8 cellular contexts compared by ENCODE assay signal in genomic region chr7:23273141-23273599, GRCh38. TPM values are rescaled to one million over a fixed set of nuclear protein-coding genes. Genes with fewer than 3 reads are reported as not detected.
A peak's percentile ranks its signal among the peaks of the same experiment; 100 is the strongest.
DNase-seq lines count a peak whose midpoint lies in the region; ATAC-seq and TF ChIP-seq lines count a peak whose summit lies in the region.

No MANE protein-coding gene starts in this region.

- H3K9me3 ChIP-seq in HEK293 (ENCODE audit: control insufficient read depth, insufficient read depth, low read depth, low read length) (no peaks in the 10 kb centered on the region), MG63 (no peaks in the 10 kb centered on the region), trophoblast cell (ENCODE audit: insufficient read depth, low read depth, low read length) (peaks cover 2% of the 10 kb centered on the region), upper lobe of right lung (no peaks in the 10 kb centered on the region)

- no peak overlapping the region for H3K23ac ChIP-seq in trophoblast cell (ENCODE audit: low read length)

- no peak overlapping the region for H4K12ac ChIP-seq in trophoblast cell (ENCODE audit: low read depth, low read length)

- H3K9ac ChIP-seq in trophoblast cell (ENCODE audit: low read length) = no peak overlapping the region

- H3K4me1 ChIP-seq in HEK293 (ENCODE audit: control insufficient read depth, insufficient read depth, low read length) (peaks cover 12% of the 10 kb centered on the region; the same call in 1 of the 2 replicates), trophoblast cell (ENCODE audit: control insufficient read depth in 1 of 2, insufficient read depth in 2 of 2, low read length in 2 of 2) (no peaks in the 10 kb centered on the region), upper lobe of right lung (peaks cover 4% of the 10 kb centered on the region)

- H3K14ac ChIP-seq in trophoblast cell (ENCODE audit: low read length) = no peak overlapping the region

- H4K91ac ChIP-seq in trophoblast cell (ENCODE audit: low read depth, low read length) = no peak overlapping the region

- H2BK120ac ChIP-seq in trophoblast cell (ENCODE audit: insufficient read depth, low read length, poor library complexity) = no peak overlapping the region

- H3K27me3 ChIP-seq in MG63 (no peaks in the 10 kb centered on the region), trophoblast cell (ENCODE audit: insufficient read depth, low read length) (no peaks in the 10 kb centered on the region), upper lobe of right lung (peaks cover 5% of the 10 kb centered on the region)

- no peaks in the 10 kb centered on the region for H3K36me3 ChIP-seq in HEK293 (ENCODE audit: control insufficient read depth in 2 of 2, insufficient read depth in 1 of 2, low read length in 2 of 2)
- no peaks in the 10 kb centered on the region; the same call in none of the 2 replicates for H3K36me3 ChIP-seq in MG63
- H3K36me3 ChIP-seq in trophoblast cell (ENCODE audit: control insufficient read depth in 1 of 2, insufficient read depth in 2 of 2, low read length in 2 of 2) = no peaks in the 10 kb centered on the region
- peaks cover 7% of the 10 kb centered on the region for H3K36me3 ChIP-seq in upper lobe of right lung

- peak overlapping the region; percentile 53; the same call in 1 of the 2 replicates for H3K4me3 ChIP-seq in GM08714 (ENCODE audit: low read length)
- H3K4me3 ChIP-seq in HEK293 (ENCODE audit: low read depth, low read length) = no peak overlapping the region; the same call in 1 of the 2 replicates
- H3K4me3 ChIP-seq in MG63 = no peak overlapping the region
- H3K4me3 ChIP-seq in trophoblast cell (ENCODE audit: low read depth, low read length) = no peak overlapping the region
- H3K4me3 ChIP-seq in upper lobe of right lung = peak overlapping the region; percentile 14

- no peak overlapping the region for H2BK5ac ChIP-seq in trophoblast cell (ENCODE audit: low read depth, low read length, poor library complexity)

- no peak overlapping the region for H2AFZ ChIP-seq in trophoblast cell (ENCODE audit: insufficient read depth, low read length, poor library complexity)

- peak; percentile 86 for DNase-seq in MG63
- DNase-seq in activated T-helper 9 cell treated with anti-CD3 and anti-CD28 coated beads, Interleukin-2, amount 50 U/mL, for 16 hours (ENCODE audit: low read depth) = peak; percentile 82
- DNase-seq in globus pallidus (ENCODE audit: low spot score) = peak; percentile 21
- DNase-seq in trophoblast cell = peak; percentile 93 to 94
- peak; percentile 95 for DNase-seq in upper lobe of right lung

- CTCF ChIA-PET in HEK293 (lab: Yijun Ruan, JAX) = interaction anchor here (0.5 to 7.3 kb wide), 38 partner anchors 9 to 1009 kb away, joined by 3 to 92 read pairs (median 4); no protein-coding TSS in a partner anchor

- no peak overlapping the region for H2AK5ac ChIP-seq in trophoblast cell (ENCODE audit: low read length)

- no peaks in the 10 kb centered on the region for H3K79me1 ChIP-seq in trophoblast cell (ENCODE audit: low read length)

- no peak overlapping the region for H3K18ac ChIP-seq in trophoblast cell (ENCODE audit: low read length)

- TF ChIP-seq CTCF in HEK293 (tag by site-specific recombination; IDR thresholded peaks at IDR 0.05) (peak; percentile 76), upper lobe of right lung (IDR thresholded peaks at IDR 0.05) (peak; percentile 78)

- intact Hi-C loops in upper lobe of right lung (cut with DNase I) = no loop called here

- H4K8ac ChIP-seq in trophoblast cell (ENCODE audit: low read depth, low read length) = no peak overlapping the region

- H3K4ac ChIP-seq in trophoblast cell (ENCODE audit: low read depth, low read length) = no peak overlapping the region

- POLR2A ChIA-PET in HEK293 (lab: Yijun Ruan, JAX) = interaction anchor here (0.6 to 2.8 kb wide), 7 partner anchors 26 to 258 kb away, joined by 3 to 15 read pairs (median 3); partner anchors contain the start of gene MALSU1

- peak; percentile 99 for ATAC-seq in upper lobe of right lung

- WGBS in trophoblast cell (ENCODE audit: extremely low coverage, insufficient coverage, insufficient read length) = no CpG with 5 or more reads among the region's 11 CpGs

- no peak overlapping the region for H2BK12ac ChIP-seq in trophoblast cell (ENCODE audit: low read length)

- H3K4me2 ChIP-seq in trophoblast cell (ENCODE audit: low read length) = no peak overlapping the region

- peak overlapping the region; percentile 58 for H3K27ac ChIP-seq in HEK293 (ENCODE audit: extremely low read depth, low read depth, low read length)
- H3K27ac ChIP-seq in trophoblast cell (ENCODE audit: low read depth, low read length) = no peak overlapping the region
- H3K27ac ChIP-seq in upper lobe of right lung = no peak overlapping the region

- TF ChIP-seq POLR2A in Raji (IDR thresholded peaks at IDR 0.05; ENCODE audit: insufficient read depth, low read depth, low read length) = peak; percentile 51

- no peaks in the 10 kb centered on the region for H3K79me2 ChIP-seq in trophoblast cell (ENCODE audit: control insufficient read depth, insufficient read depth, low read length, poor library complexity)

TF ChIP-seq in HEK293, 187 proteins besides CTCF, POLR2A, EP300 and RAD21 (continues in another document):
- TF ChIP-seq ZNF777 (tag by site-specific recombination; IDR thresholded peaks at IDR 0.05; ENCODE audit: borderline replicate concordance) = no peak
- peak; percentile 56; the same call in 1 of the 2 replicates for TF ChIP-seq ZNF596 (tag by site-specific recombination; IDR thresholded peaks at IDR 0.05)
- TF ChIP-seq WT1 (tag by site-specific recombination; IDR thresholded peaks at IDR 0.05) = peak; percentile 50; the same call in 1 of the 2 replicates
- peak; percentile 83 for TF ChIP-seq ZXDB (tag by site-specific recombination; IDR thresholded peaks at IDR 0.05)
- peak; percentile 77 for TF ChIP-seq ZNF501 (tag by site-specific recombination; IDR thresholded peaks at IDR 0.05)
- peak; percentile 35; the same call in 1 of the 2 replicates for TF ChIP-seq ZNF518A (tag by site-specific recombination; conservative IDR thresholded peaks at IDR 0.05; ENCODE audit: low read depth)
- peak; percentile 55; the same call in 1 of the 2 replicates for TF ChIP-seq ZNF2 (tag by site-specific recombination; IDR thresholded peaks at IDR 0.05)
- TF ChIP-seq HIC1 (tag by site-specific recombination; IDR thresholded peaks at IDR 0.05) = no peak
- no peak for TF ChIP-seq ZNF830 (tag by site-specific recombination; IDR thresholded peaks at IDR 0.05; ENCODE audit: low read depth)
- peak; percentile 91 for TF ChIP-seq SP7 (tag by site-specific recombination; IDR thresholded peaks at IDR 0.05)
- peak; percentile 93 for TF ChIP-seq ZEB2 (tag by site-specific recombination; IDR thresholded peaks at IDR 0.05)

RNA-seq across cellular contexts. Expression of gene MALSU1, which starts 26.0 kb away (rescaled TPM):
- 70.8 and 163 TPM in 2 replicates for total RNA-seq in MG63 (2014; rRNA removed; shearing (Covaris generic); ENCODE audit: low replicate concordance)
- polyA plus RNA-seq in trophoblast cell (2013) = 58.2 and 61.0 TPM in 2 replicates
- total RNA-seq in upper lobe of right lung = 42.2 TPM

RNA-seq across cellular contexts. Expression of gene GPNMB, which starts 26.6 kb away (rescaled TPM):
- total RNA-seq in MG63 (2014; rRNA removed; shearing (Covaris generic); ENCODE audit: low replicate concordance) = 65.4 and 106 TPM in 2 replicates
- polyA plus RNA-seq in trophoblast cell (2013) = 1.5 and 1.6 TPM in 2 replicates
- 322 TPM for total RNA-seq in upper lobe of right lung

Comparison
In these comparisons a context has a peak if more than half of its experiments do, and no peak if none do; other contexts are left out.
1. H3K4me3 ChIP-seq: peak in GM08714 (single experiment) and upper lobe of right lung (single experiment); none in HEK293 (single experiment), MG63 (single experiment) and trophoblast cell (single experiment).
2. DNase-seq: peak in every context shown above with its lines; median percentile 95 in upper lobe of right lung; 94 in trophoblast cell; 86 in MG63; 82 in activated T-helper 9 cell treated with anti-CD3 and anti-CD28 coated beads, Interleukin-2, amount 50 U/mL, for 16 hours; 21 in globus pallidus.